Comparison of ENCODE assay signal across 1 cellular context in the genomic region with DNA sequence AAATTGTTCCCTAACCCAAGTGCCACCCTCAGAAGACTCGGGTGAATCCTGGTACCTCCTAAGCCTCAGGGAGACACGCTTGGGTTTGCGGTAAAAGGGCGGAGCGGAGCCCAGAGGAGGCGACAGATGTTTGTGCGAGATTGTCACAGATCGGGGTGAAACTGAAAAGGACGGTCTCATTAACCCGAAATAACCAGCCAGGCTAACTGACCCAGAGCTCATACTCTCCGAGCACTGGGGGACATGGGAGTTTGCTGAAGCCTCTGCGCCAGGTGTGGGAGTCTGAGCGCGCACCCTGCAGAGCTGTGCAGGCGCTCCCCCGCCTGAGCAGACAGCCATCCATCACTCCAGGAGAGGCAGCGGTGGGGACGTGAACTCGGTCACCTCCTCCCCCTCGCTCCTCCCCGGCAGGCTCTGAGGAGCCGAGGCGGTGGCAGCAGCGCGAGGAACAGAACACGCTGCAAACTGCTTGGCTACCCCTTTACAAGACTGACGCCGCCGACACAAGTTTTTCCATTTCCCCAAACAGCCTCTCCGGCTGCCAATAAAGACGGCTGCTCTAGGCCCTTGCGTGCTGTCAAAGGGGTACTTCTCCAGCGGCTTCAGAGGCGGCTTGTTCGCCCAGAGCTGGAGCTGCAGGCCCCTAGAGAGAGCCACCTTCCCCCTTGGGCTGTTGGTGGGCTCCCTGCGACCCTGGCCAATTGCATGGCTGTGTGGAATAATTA.
A peak's percentile ranks its signal among the peaks of the same experiment; 100 is the strongest.
TF ChIP-seq lines count a peak whose summit lies in the region.

No MANE protein-coding gene starts in this region.

TF ChIP-seq in K562, 482 proteins besides CTCF, POLR2A, EP300 and RAD21 (continued from another document and continues in another):
- TF ChIP-seq, protein P1, sequence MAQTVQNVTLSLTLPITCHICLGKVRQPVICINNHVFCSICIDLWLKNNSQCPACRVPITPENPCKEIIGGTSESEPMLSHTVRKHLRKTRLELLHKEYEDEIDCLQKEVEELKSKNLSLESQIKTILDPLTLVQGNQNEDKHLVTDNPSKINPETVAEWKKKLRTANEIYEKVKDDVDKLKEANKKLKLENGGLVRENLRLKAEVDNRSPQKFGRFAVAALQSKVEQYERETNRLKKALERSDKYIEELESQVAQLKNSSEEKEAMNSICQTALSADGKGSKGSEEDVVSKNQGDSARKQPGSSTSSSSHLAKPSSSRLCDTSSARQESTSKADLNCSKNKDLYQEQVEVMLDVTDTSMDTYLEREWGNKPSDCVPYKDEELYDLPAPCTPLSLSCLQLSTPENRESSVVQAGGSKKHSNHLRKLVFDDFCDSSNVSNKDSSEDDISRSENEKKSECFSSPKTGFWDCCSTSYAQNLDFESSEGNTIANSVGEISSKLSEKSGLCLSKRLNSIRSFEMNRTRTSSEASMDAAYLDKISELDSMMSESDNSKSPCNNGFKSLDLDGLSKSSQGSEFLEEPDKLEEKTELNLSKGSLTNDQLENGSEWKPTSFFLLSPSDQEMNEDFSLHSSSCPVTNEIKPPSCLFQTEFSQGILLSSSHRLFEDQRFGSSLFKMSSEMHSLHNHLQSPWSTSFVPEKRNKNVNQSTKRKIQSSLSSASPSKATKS (CRISPR knock-in tag; IDR thresholded peaks at IDR 0.05), result no peak
- TF ChIP-seq ZNF41 (CRISPR knock-in tag; conservative IDR thresholded peaks at IDR 0.05) (no peak), FUS (optimal IDR thresholded peaks at IDR 0.05; ENCODE audit: low read depth, low read length) (no peak), MAFK (IDR thresholded peaks at IDR 0.05; ENCODE audit: low read length) (peak; percentile 32; the same call in 1 of the 2 replicates), HMGN3 (IDR thresholded peaks at IDR 0.05; ENCODE audit: borderline replicate concordance, extremely low read depth, insufficient read length, low read depth, low read length) (peak; percentile 100), ETS2 (tag; IDR thresholded peaks at IDR 0.05; ENCODE audit: borderline replicate concordance, poor library complexity, severe bottlenecking) (no peak), SP2 (IDR thresholded peaks at IDR 0.05; ENCODE audit: extremely low read depth, low read depth, low read length, poor library complexity, severe bottlenecking) (no peak), ZNF274 (IDR thresholded peaks at IDR 0.05; ENCODE audit: borderline replicate concordance, low read depth, low read length) (peak; percentile 45; the same call in 1 of the 2 replicates), KLF13 (tag; IDR thresholded peaks at IDR 0.05; ENCODE audit: borderline replicate concordance, low read depth) (0 out of 2 replicates have a peak, but pooled peaks have one; percentile 12), PHB2 (IDR thresholded peaks at IDR 0.05; ENCODE audit: low read depth) (peak; percentile 92), PURB (CRISPR knock-in tag; IDR thresholded peaks at IDR 0.05; ENCODE audit: low read depth) (no peak), BDP1 (IDR thresholded peaks at IDR 0.05; ENCODE audit: insufficient read depth, insufficient read length) (no peak), CHD1 (IDR thresholded peaks at IDR 0.05; ENCODE audit: low read length) (peak; percentile 29), TAF9B (IDR thresholded peaks at IDR 0.05; ENCODE audit: partially characterized antibody) (no peak), TSC22D4 (tag; IDR thresholded peaks at IDR 0.05) (no peak), SNRNP70 (optimal IDR thresholded peaks at IDR 0.05; ENCODE audit: low read depth, low read length) (no peak), ZFP1 (CRISPR knock-in tag; IDR thresholded peaks at IDR 0.05) (no peak), ZNF324 (CRISPR knock-in tag; IDR thresholded peaks at IDR 0.05) (no peak), BRCA1 (IDR thresholded peaks at IDR 0.05) (no peak), BRCA1 (CRISPR knock-in tag; IDR thresholded peaks at IDR 0.05) (no peak), ZNF121 (CRISPR knock-in tag; conservative IDR thresholded peaks at IDR 0.05) (no peak), HMG20B (CRISPR knock-in tag; IDR thresholded peaks at IDR 0.05) (no peak), FOXA3 (CRISPR knock-in tag; conservative IDR thresholded peaks at IDR 0.05 in 1 of 2, IDR thresholded peaks at IDR 0.05 in 1 of 2) (0 out of 4 replicates have a peak, but pooled peaks of 1 of the 2 experiments have one; percentile 48), HSF4 (CRISPR knock-in tag; IDR thresholded peaks at IDR 0.05; ENCODE audit: borderline replicate concordance) (0 out of 2 replicates have a peak, but pooled peaks have one; percentile 47), EP400 (IDR thresholded peaks at IDR 0.05) (peak; percentile 74), DIDO1 (tag; IDR thresholded peaks at IDR 0.05; ENCODE audit: low read depth) (no peak), ELF4 (CRISPR knock-in tag; IDR thresholded peaks at IDR 0.05) (peak; percentile 51; the same call in 1 of the 2 replicates), GATA2 (CRISPR knock-in tag; IDR thresholded peaks at IDR 0.05) (peak; percentile 95), SIRT6 (IDR thresholded peaks at IDR 0.05; ENCODE audit: low read depth, low read length) (no peak), RHOXF2B (CRISPR knock-in tag; conservative IDR thresholded peaks at IDR 0.05) (no peak), IRF2 (CRISPR knock-in tag; IDR thresholded peaks at IDR 0.05) (no peak), TCF7L2 (IDR thresholded peaks at IDR 0.05; ENCODE audit: low read depth, low read length) (no peak), ZNF778 (CRISPR knock-in tag; IDR thresholded peaks at IDR 0.05) (no peak), TFAM (CRISPR knock-in tag; conservative IDR thresholded peaks at IDR 0.05) (no peak), MYC (IDR thresholded peaks at IDR 0.05; ENCODE audit: low read depth, low read length) (peak; percentile 90; the same call in 1 of the 2 replicates), MYC (CRISPR knock-in tag; IDR thresholded peaks at IDR 0.05; ENCODE audit: borderline replicate concordance, low read depth) (no peak)
- TF ChIP-seq, protein P2, sequence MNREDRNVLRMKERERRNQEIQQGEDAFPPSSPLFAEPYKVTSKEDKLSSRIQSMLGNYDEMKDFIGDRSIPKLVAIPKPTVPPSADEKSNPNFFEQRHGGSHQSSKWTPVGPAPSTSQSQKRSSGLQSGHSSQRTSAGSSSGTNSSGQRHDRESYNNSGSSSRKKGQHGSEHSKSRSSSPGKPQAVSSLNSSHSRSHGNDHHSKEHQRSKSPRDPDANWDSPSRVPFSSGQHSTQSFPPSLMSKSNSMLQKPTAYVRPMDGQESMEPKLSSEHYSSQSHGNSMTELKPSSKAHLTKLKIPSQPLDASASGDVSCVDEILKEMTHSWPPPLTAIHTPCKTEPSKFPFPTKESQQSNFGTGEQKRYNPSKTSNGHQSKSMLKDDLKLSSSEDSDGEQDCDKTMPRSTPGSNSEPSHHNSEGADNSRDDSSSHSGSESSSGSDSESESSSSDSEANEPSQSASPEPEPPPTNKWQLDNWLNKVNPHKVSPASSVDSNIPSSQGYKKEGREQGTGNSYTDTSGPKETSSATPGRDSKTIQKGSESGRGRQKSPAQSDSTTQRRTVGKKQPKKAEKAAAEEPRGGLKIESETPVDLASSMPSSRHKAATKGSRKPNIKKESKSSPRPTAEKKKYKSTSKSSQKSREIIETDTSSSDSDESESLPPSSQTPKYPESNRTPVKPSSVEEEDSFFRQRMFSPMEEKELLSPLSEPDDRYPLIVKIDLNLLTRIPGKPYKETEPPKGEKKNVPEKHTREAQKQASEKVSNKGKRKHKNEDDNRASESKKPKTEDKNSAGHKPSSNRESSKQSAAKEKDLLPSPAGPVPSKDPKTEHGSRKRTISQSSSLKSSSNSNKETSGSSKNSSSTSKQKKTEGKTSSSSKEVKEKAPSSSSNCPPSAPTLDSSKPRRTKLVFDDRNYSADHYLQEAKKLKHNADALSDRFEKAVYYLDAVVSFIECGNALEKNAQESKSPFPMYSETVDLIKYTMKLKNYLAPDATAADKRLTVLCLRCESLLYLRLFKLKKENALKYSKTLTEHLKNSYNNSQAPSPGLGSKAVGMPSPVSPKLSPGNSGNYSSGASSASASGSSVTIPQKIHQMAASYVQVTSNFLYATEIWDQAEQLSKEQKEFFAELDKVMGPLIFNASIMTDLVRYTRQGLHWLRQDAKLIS (CRISPR knock-in tag; IDR thresholded peaks at IDR 0.05), result peak; percentile 64
- TF ChIP-seq, protein P3, sequence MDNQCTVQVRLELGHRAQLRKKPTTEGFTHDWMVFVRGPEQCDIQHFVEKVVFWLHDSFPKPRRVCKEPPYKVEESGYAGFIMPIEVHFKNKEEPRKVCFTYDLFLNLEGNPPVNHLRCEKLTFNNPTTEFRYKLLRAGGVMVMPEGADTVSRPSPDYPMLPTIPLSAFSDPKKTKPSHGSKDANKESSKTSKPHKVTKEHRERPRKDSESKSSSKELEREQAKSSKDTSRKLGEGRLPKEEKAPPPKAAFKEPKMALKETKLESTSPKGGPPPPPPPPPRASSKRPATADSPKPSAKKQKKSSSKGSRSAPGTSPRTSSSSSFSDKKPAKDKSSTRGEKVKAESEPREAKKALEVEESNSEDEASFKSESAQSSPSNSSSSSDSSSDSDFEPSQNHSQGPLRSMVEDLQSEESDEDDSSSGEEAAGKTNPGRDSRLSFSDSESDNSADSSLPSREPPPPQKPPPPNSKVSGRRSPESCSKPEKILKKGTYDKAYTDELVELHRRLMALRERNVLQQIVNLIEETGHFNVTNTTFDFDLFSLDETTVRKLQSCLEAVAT (IDR thresholded peaks at IDR 0.05), result peak in 1 of 2 experiments; percentile 97; a peak in 2 of 4 replicates
- TF ChIP-seq, protein P4, sequence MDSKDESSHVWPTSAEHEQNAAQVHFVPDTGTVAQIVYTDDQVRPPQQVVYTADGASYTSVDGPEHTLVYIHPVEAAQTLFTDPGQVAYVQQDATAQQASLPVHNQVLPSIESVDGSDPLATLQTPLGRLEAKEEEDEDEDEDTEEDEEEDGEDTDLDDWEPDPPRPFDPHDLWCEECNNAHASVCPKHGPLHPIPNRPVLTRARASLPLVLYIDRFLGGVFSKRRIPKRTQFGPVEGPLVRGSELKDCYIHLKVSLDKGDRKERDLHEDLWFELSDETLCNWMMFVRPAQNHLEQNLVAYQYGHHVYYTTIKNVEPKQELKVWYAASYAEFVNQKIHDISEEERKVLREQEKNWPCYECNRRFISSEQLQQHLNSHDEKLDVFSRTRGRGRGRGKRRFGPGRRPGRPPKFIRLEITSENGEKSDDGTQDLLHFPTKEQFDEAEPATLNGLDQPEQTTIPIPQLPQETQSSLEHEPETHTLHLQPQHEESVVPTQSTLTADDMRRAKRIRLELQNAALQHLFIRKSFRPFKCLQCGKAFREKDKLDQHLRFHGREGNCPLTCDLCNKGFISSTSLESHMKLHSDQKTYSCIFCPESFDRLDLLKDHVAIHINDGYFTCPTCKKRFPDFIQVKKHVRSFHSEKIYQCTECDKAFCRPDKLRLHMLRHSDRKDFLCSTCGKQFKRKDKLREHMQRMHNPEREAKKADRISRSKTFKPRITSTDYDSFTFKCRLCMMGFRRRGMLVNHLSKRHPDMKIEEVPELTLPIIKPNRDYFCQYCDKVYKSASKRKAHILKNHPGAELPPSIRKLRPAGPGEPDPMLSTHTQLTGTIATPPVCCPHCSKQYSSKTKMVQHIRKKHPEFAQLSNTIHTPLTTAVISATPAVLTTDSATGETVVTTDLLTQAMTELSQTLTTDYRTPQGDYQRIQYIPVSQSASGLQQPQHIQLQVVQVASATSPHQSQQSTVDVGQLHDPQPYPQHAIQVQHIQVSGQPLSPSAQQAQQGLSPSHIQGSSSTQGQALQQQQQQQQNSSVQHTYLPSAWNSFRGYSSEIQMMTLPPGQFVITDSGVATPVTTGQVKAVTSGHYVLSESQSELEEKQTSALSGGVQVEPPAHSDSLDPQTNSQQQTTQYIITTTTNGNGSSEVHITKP (IDR thresholded peaks at IDR 0.05; ENCODE audit: partially characterized antibody), result peak; percentile 77
- TF ChIP-seq, protein P5, sequence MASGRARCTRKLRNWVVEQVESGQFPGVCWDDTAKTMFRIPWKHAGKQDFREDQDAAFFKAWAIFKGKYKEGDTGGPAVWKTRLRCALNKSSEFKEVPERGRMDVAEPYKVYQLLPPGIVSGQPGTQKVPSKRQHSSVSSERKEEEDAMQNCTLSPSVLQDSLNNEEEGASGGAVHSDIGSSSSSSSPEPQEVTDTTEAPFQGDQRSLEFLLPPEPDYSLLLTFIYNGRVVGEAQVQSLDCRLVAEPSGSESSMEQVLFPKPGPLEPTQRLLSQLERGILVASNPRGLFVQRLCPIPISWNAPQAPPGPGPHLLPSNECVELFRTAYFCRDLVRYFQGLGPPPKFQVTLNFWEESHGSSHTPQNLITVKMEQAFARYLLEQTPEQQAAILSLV (tag; IDR thresholded peaks at IDR 0.05), result no peak
- TF ChIP-seq, protein P6, sequence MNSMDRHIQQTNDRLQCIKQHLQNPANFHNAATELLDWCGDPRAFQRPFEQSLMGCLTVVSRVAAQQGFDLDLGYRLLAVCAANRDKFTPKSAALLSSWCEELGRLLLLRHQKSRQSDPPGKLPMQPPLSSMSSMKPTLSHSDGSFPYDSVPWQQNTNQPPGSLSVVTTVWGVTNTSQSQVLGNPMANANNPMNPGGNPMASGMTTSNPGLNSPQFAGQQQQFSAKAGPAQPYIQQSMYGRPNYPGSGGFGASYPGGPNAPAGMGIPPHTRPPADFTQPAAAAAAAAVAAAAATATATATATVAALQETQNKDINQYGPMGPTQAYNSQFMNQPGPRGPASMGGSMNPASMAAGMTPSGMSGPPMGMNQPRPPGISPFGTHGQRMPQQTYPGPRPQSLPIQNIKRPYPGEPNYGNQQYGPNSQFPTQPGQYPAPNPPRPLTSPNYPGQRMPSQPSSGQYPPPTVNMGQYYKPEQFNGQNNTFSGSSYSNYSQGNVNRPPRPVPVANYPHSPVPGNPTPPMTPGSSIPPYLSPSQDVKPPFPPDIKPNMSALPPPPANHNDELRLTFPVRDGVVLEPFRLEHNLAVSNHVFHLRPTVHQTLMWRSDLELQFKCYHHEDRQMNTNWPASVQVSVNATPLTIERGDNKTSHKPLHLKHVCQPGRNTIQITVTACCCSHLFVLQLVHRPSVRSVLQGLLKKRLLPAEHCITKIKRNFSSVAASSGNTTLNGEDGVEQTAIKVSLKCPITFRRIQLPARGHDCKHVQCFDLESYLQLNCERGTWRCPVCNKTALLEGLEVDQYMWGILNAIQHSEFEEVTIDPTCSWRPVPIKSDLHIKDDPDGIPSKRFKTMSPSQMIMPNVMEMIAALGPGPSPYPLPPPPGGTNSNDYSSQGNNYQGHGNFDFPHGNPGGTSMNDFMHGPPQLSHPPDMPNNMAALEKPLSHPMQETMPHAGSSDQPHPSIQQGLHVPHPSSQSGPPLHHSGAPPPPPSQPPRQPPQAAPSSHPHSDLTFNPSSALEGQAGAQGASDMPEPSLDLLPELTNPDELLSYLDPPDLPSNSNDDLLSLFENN (IDR thresholded peaks at IDR 0.05; ENCODE audit: low read depth in 2 of 2, low read length in 2 of 2), result peak in 1 of 2 experiments; percentile 90; a peak in 2 of 4 replicates
- TF ChIP-seq, protein P7, sequence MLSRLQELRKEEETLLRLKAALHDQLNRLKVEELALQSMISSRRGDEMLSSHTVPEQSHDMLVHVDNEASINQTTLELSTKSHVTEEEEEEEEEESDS (CRISPR knock-in tag; IDR thresholded peaks at IDR 0.05), result no peak
